In the genomic region with DNA sequence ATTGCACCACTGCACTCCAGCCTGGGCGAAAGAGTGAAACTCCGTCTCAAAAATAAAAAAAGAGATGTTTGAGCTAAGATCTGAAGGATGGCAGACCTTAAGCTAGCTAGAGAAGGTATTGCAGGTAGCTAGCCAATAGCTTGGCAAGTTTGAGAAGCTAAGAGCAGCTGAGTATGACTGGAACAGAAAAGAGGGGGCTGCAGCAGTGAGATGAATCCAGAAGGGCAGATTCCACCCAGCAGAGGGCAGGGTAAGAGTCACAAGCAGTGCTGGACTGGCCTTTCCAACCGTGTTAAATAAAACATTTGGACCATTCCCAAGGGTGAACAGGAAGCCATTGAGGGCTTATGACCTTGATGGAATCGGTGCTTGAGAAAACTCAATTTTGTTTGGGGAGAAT, we compare ENCODE assay signal across 6 cellular contexts. TPM values are rescaled to one million over a fixed set of nuclear protein-coding genes. Genes with fewer than 3 reads are reported as not detected.
DNase-seq lines count a peak whose midpoint lies in the region; ATAC-seq and TF ChIP-seq lines count a peak whose summit lies in the region.

No MANE protein-coding gene starts in this region.

- ATAC-seq in SK-N-SH treated with all-trans-retinoic acid at 6 μM for 48 hours (peak; percentile 70), left colon (peak; percentile 51), HG02840 (IDR thresholded peaks at IDR 0.05; ENCODE audit: low FRiP score, unreplicated experiment) (no peak), HG02610 (IDR thresholded peaks at IDR 0.05; ENCODE audit: unreplicated experiment) (no peak)

- intact Hi-C loops in left colon (cut with DNase I, micrococcal nuclease) = no loop called here

- peak; percentile 17 for TF ChIP-seq CTCF in GM10266 (IDR thresholded peaks at IDR 0.05; ENCODE audit: control insufficient read depth, insufficient read depth, low read depth, missing control alignments)

- DNase-seq in GM10266 (ENCODE audit: extremely low spot score) (no peak), left colon (peak in 1 of 2 donors; percentile 15)
- no peak for DNase-seq in stimulated activated CD4-positive, alpha-beta T cell treated with anti-CD3 and anti-CD28 coated beads, Interleukin-1b, Interleukin-23, amount 100 ng/mL, for 48 hours

TF ChIP-seq in SK-N-SH treated with all-trans-retinoic acid at 6 μM for 48 hours, 23 proteins besides CTCF, POLR2A, EP300 and RAD21:
- TF ChIP-seq OSR1 (CRISPR knock-in tag; IDR thresholded peaks at IDR 0.05) = no peak
- no peak for TF ChIP-seq ZFP30 (CRISPR knock-in tag; IDR thresholded peaks at IDR 0.05)
- TF ChIP-seq POU6F1 (CRISPR knock-in tag; IDR thresholded peaks at IDR 0.05; ENCODE audit: borderline replicate concordance, low read depth) = no peak
- TF ChIP-seq ZFP3 (CRISPR knock-in tag; IDR thresholded peaks at IDR 0.05) = no peak
- no peak for TF ChIP-seq CSDC2 (CRISPR knock-in tag; IDR thresholded peaks at IDR 0.05)
- TF ChIP-seq RARB (CRISPR knock-in tag; IDR thresholded peaks at IDR 0.05) = no peak
- no peak for TF ChIP-seq ZNF565 (CRISPR knock-in tag; conservative IDR thresholded peaks at IDR 0.05; ENCODE audit: low read depth)
- TF ChIP-seq, protein P1, sequence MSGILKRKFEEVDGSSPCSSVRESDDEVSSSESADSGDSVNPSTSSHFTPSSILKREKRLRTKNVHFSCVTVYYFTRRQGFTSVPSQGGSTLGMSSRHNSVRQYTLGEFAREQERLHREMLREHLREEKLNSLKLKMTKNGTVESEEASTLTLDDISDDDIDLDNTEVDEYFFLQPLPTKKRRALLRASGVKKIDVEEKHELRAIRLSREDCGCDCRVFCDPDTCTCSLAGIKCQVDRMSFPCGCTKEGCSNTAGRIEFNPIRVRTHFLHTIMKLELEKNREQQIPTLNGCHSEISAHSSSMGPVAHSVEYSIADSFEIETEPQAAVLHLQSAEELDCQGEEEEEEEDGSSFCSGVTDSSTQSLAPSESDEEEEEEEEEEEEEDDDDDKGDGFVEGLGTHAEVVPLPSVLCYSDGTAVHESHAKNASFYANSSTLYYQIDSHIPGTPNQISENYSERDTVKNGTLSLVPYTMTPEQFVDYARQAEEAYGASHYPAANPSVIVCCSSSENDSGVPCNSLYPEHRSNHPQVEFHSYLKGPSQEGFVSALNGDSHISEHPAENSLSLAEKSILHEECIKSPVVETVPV (CRISPR knock-in tag; IDR thresholded peaks at IDR 0.05) = no peak
- no peak for TF ChIP-seq CREB5 (CRISPR knock-in tag; IDR thresholded peaks at IDR 0.05; ENCODE audit: low read depth)
- TF ChIP-seq ISL1 (CRISPR knock-in tag; IDR thresholded peaks at IDR 0.05) = no peak
- no peak for TF ChIP-seq ZNF8 (CRISPR knock-in tag; IDR thresholded peaks at IDR 0.05)
- no peak for TF ChIP-seq PPARA (CRISPR knock-in tag; IDR thresholded peaks at IDR 0.05; ENCODE audit: borderline replicate concordance)
- no peak for TF ChIP-seq SNAI2 (CRISPR knock-in tag; IDR thresholded peaks at IDR 0.05)
- TF ChIP-seq TCF4 (CRISPR knock-in tag; IDR thresholded peaks at IDR 0.05; ENCODE audit: borderline replicate concordance) = no peak
- TF ChIP-seq ARNTL (CRISPR knock-in tag; IDR thresholded peaks at IDR 0.05; ENCODE audit: borderline replicate concordance, low read depth) = no peak
- no peak for TF ChIP-seq ESRRG (CRISPR knock-in tag; IDR thresholded peaks at IDR 0.05)
TF ChIP-seq in SK-N-SH treated with all-trans-retinoic acid at 6 μM for 48 hours: peak in this region for 0.

RNA-seq across cellular contexts. Expression of gene PHAF1, which starts 5.7 kb away (rescaled TPM):
- total RNA-seq in left colon = 10 to 100 TPM; 11.3 to 13.9 TPM

RNA-seq across cellular contexts. Expression of gene B3GNT9, which starts 46.7 kb away (rescaled TPM):
- total RNA-seq in left colon = 1 to 10 TPM; 2.9 to 4.3 TPM

RNA-seq across cellular contexts. Expression of gene TRADD, which starts 55.6 kb away (rescaled TPM):
- 10 to 100 TPM; 25.5 to 27.4 TPM for total RNA-seq in left colon

RNA-seq across cellular contexts. Expression of gene FBXL8, which starts 55.7 kb away (rescaled TPM):
- 10 to 100 TPM; 20.2 to 23.0 TPM for total RNA-seq in left colon

Comparison
In these comparisons a context has a peak if more than half of its experiments do, and no peak if none do; other contexts are left out.
1. ATAC-seq: peak in SK-N-SH treated with all-trans-retinoic acid at 6 μM for 48 hours (single experiment) and left colon (single experiment); none in HG02840 (single experiment) and HG02610 (single experiment).